14 cellular contexts compared by ENCODE assay signal in the genomic region with DNA sequence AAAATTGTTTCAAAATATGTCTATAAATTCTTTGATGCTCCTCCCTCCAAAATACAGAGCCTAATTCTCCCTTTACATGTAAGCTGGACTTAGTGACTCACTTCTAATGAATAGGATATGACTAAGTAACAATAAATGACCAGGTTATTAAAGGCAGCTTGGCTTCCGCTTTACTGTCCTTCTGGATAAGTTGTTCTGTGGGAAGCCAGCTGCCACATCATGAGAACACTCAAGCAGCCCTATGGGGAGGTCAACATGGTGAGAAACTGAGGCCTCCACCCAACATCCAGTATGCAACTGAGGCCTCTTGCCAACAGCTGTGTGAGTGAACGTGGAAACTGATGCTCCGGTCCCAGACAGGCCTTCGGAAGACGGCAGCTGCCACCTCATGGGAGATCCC.
DNase-seq lines count a peak whose midpoint lies in the region; ATAC-seq and TF ChIP-seq lines count a peak whose summit lies in the region.
"Had no signal": no experiment of that assay in that cellular context is flagged by ENCODE, and none has a peak within 500 bp of the region (broad histone marks: within the 10 kb centered on the region; RNA-seq: fewer than 3 reads in every experiment).

No MANE protein-coding gene starts in this region.

- TF ChIP-seq CTCF in AG10803 (conservative IDR thresholded peaks at IDR 0.05; ENCODE audit: low read length) = no peak

- no peak for ATAC-seq in left lobe of liver
- ATAC-seq in activated T-helper 17 cell treated with anti-CD3 and anti-CD28 coated beads, Interleukin-2, amount 50 U/mL, for 72 hours (replicated peaks) = no peak
- ATAC-seq in activated T-cell treated with anti-CD3 and anti-CD28 coated beads, Interleukin-2, amount 50 U/mL, for 4 hours = no peak
- ATAC-seq: WTC11 had no signal

- H3K27me3 Mint-ChIP-seq in activated T-helper 17 cell treated with anti-CD3 and anti-CD28 coated beads, Interleukin-2, amount 50 U/mL, for 72 hours = no peaks in the 10 kb centered on the region
- peaks cover 3% of the 10 kb centered on the region for H3K27me3 Mint-ChIP-seq in activated T-cell treated with anti-CD3 and anti-CD28 coated beads, Interleukin-2, amount 50 U/mL, for 4 hours (ENCODE audit: low read depth)
- H3K27me3 Mint-ChIP-seq: activated naive CD8-positive, alpha-beta T cell had no signal

- H3K9me3 Mint-ChIP-seq in activated T-helper 17 cell treated with anti-CD3 and anti-CD28 coated beads, Interleukin-2, amount 50 U/mL, for 72 hours = no peaks in the 10 kb centered on the region
- H3K9me3 Mint-ChIP-seq in activated T-cell treated with anti-CD3 and anti-CD28 coated beads, Interleukin-2, amount 50 U/mL, for 4 hours = no peaks in the 10 kb centered on the region
- H3K9me3 Mint-ChIP-seq: WTC11 had no signal

- in situ Hi-C loops in KBM-7 (cut with MboI; ENCODE audit: low pct_unique_long_range_greater_than_20kb, low sequenced_read_pairs) = no loop called here

- no peak overlapping the region for H3K27ac Mint-ChIP-seq in activated T-helper 17 cell treated with anti-CD3 and anti-CD28 coated beads, Interleukin-2, amount 50 U/mL, for 72 hours
- H3K27ac Mint-ChIP-seq: activated naive CD8-positive, alpha-beta T cell; WTC11 had no signal

- peaks cover 3% of the 10 kb centered on the region for H3K4me1 Mint-ChIP-seq in activated T-helper 17 cell treated with anti-CD3 and anti-CD28 coated beads, Interleukin-2, amount 50 U/mL, for 72 hours
- no peaks in the 10 kb centered on the region for H3K4me1 Mint-ChIP-seq in activated T-cell treated with anti-CD3 and anti-CD28 coated beads, Interleukin-2, amount 50 U/mL, for 4 hours (ENCODE audit: low read depth)
- H3K4me1 Mint-ChIP-seq: WTC11 had no signal

- H3K36me3 Mint-ChIP-seq in activated T-helper 17 cell treated with anti-CD3 and anti-CD28 coated beads, Interleukin-2, amount 50 U/mL, for 72 hours (ENCODE audit: low read depth) = no peaks in the 10 kb centered on the region
- no peaks in the 10 kb centered on the region for H3K36me3 Mint-ChIP-seq in activated T-cell treated with anti-CD3 and anti-CD28 coated beads, Interleukin-2, amount 50 U/mL, for 4 hours (ENCODE audit: insufficient read depth)
- H3K36me3 Mint-ChIP-seq: activated naive CD8-positive, alpha-beta T cell; WTC11 had no signal

- H3K4me3 Mint-ChIP-seq in activated T-helper 17 cell treated with anti-CD3 and anti-CD28 coated beads, Interleukin-2, amount 50 U/mL, for 72 hours = no peak overlapping the region
- H3K4me3 Mint-ChIP-seq in activated T-cell treated with anti-CD3 and anti-CD28 coated beads, Interleukin-2, amount 50 U/mL, for 4 hours = no peak overlapping the region
- H3K4me3 Mint-ChIP-seq: activated naive CD8-positive, alpha-beta T cell; WTC11 had no signal

- DNase-seq in AG10803 (ENCODE audit: low read depth) (peak; percentile 37), NCI-H226 (peak; percentile 6), dermis microvascular lymphatic vessel endothelial cell (ENCODE audit: low read depth in 2 of 2) (peak; percentile 55 to 96), lung microvascular endothelial cell (ENCODE audit: low read depth in 2 of 2) (peak; percentile 70 to 98), left lobe of liver (ENCODE audit: low spot score) (no peak), KBM-7 (no peak)
- no peak for DNase-seq in activated T-cell treated with anti-CD3 and anti-CD28 coated beads, Interleukin-2, amount 50 U/mL, for 4 hours
- DNase-seq: midbrain, MV-4-11, NCI-H2171 had no signal

- no peak overlapping the region for H3K4me3 ChIP-seq in AG10803 (ENCODE audit: low read length)
- H3K4me3 ChIP-seq: esophagus muscularis mucosa had no signal

Comparison
In these comparisons a context has a peak if more than half of its experiments do, and no peak if none do; other contexts are left out.
1. DNase-seq: peak in AG10803 (single experiment), NCI-H226 (single experiment), dermis microvascular lymphatic vessel endothelial cell (2 of 2) and lung microvascular endothelial cell (2 of 2); none in left lobe of liver (single experiment), KBM-7 (single experiment) and activated T-cell treated with anti-CD3 and anti-CD28 coated beads, Interleukin-2, amount 50 U/mL, for 4 hours (single experiment).